ENCODE assay signal across 17 cellular contexts in the genomic region with DNA sequence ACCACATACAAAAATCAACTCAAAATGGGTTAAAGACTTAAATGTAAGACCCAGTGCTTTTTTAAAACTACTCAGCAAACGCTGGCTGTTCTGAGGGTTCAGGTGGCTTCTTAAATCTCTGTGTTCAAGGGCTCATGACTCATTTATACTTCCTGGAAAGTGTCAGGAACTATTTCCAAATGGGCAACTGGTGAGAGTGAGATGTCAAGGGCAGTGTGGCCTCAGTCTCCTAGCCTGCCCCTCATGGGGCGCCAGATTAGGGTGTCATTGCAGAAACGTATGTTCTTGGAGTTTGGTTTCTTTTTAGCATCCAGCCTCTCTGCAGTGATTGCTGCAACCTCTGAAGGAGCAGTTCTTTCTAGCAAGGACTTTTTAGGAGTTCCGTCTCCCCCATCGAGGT.
A peak's percentile ranks its signal among the peaks of the same experiment; 100 is the strongest.
DNase-seq lines count a peak whose midpoint lies in the region; ATAC-seq and TF ChIP-seq lines count a peak whose summit lies in the region.
"Had no signal": no experiment of that assay in that cellular context is flagged by ENCODE, and none has a peak within 500 bp of the region (broad histone marks: within the 10 kb centered on the region; RNA-seq: fewer than 3 reads in every experiment).

No MANE protein-coding gene starts in this region.

- no peak overlapping the region for H2AK9ac ChIP-seq in IMR-90 (replicated peaks; ENCODE audit: low read depth, low read length, poor library complexity)

- intact Hi-C loops in IMR-90 (cut with micrococcal nuclease) (loop anchor here (10.0 kb wide), 1 partner anchor 473 kb away; no protein-coding TSS in a partner anchor), left ventricle myocardium superior (cut with micrococcal nuclease) (loop anchor here (10.0 kb wide), 1 partner anchor 197 kb away; no protein-coding TSS in a partner anchor), psoas muscle (cut with DNase I) (loop anchor here in 1 of 2 donors (10.0 kb wide), 1 partner anchor 633 kb away; no protein-coding TSS in a partner anchor)

- TF ChIP-seq CTCF in IMR-90 (conservative IDR thresholded peaks at IDR 0.05; ENCODE audit: low read depth, low read length) (no peak), psoas muscle (IDR thresholded peaks at IDR 0.05) (no peak)

- H3K4me1 ChIP-seq in IMR-90 (ENCODE audit: control insufficient read depth, insufficient read depth, low read length) (peaks cover 8% of the 10 kb centered on the region), psoas muscle (peaks cover 10% of the 10 kb centered on the region)

- in situ Hi-C loops in IMR-90 (cut with MboI; ENCODE audit: low sequenced_read_pairs) (loop anchor here (10.0 to 25.0 kb wide), 2 partner anchors 353 to 1005 kb away; no protein-coding TSS in a partner anchor), KBM-7 (cut with MboI; ENCODE audit: low pct_unique_long_range_greater_than_20kb, low sequenced_read_pairs) (loop anchor here (25.0 kb wide), 1 partner anchor 805 kb away; no protein-coding TSS in a partner anchor)

- H3K27ac ChIP-seq in IMR-90 (ENCODE audit: insufficient read depth, low read length) (no peak overlapping the region), psoas muscle (no peak overlapping the region)
- H3K27ac ChIP-seq: HL-60, PC-9, SK-N-MC had no signal

- no peak overlapping the region for H3K4me3 ChIP-seq in IMR-90 (ENCODE audit: insufficient read depth, low read depth, low read length)
- H3K4me3 ChIP-seq in psoas muscle: no peak overlapping the region
- H3K4me3 ChIP-seq: GM23338, PC-9, SK-N-MC had no signal

- CTCF ChIA-PET in IMR-90 (lab: Yijun Ruan, JAX): no interaction called here

- no peak overlapping the region for H3K14ac ChIP-seq in IMR-90 (replicated peaks; ENCODE audit: low read depth, low read length)

- H4K20me1 ChIP-seq in IMR-90 (ENCODE audit: insufficient read depth, low read length): no peaks in the 10 kb centered on the region

- H3K9ac ChIP-seq in IMR-90 (ENCODE audit: low read depth, low read length): peak overlapping the region; percentile 29; the same call in 1 of the 2 replicates

- no peak for TF ChIP-seq RAD21 in IMR-90 (IDR thresholded peaks at IDR 0.05; ENCODE audit: low read length)

- no peak overlapping the region for H2BK120ac ChIP-seq in IMR-90 (ENCODE audit: low read depth, low read length)

- no peak overlapping the region for H2BK5ac ChIP-seq in IMR-90 (ENCODE audit: low read depth, low read length, poor library complexity, severe bottlenecking)

- no peak for TF ChIP-seq POLR2A in IMR-90 (IDR thresholded peaks at IDR 0.05; ENCODE audit: low read depth, low read length)

- peak overlapping the region; percentile 26; the same call in 1 of the 2 replicates for H4K5ac ChIP-seq in IMR-90 (ENCODE audit: low read depth, low read length)

- H4K8ac ChIP-seq in IMR-90 (ENCODE audit: low read depth in 2 of 2, low read length in 2 of 2): no peak overlapping the region

- dilution Hi-C loops in IMR-90 (cut with HindIII; ENCODE audit: low sequenced_read_pairs, unreplicated experiment): loop anchor here (25.0 kb wide), 2 partner anchors 830 to 1005 kb away; partner anchors contain the start of gene IGFBP5

- 0 out of 2 replicates have a peak overlapping the region, but pooled peaks have one; percentile 1 for H2BK20ac ChIP-seq in IMR-90 (ENCODE audit: low read depth, low read length)

- BruUV-seq in IMR-90 (replicated peaks; lab: Mats Ljungman, UMichigan): no TSS peak

- H2AFZ ChIP-seq in IMR-90 (replicated peaks; ENCODE audit: low read length, poor library complexity): no peak overlapping the region
- H2AFZ ChIP-seq: GM23338, PC-9 had no signal

- no peak overlapping the region for H3K23ac ChIP-seq in IMR-90 (ENCODE audit: low read depth, low read length)

- no peak overlapping the region for H3K56ac ChIP-seq in IMR-90 (ENCODE audit: extremely low read depth, insufficient read depth, low read length)

- H3K4ac ChIP-seq in IMR-90 (ENCODE audit: low read depth, low read length): 0 out of 2 replicates have a peak overlapping the region, but pooled peaks have one; percentile 7

- no peaks in the 10 kb centered on the region for H3K27me3 ChIP-seq in IMR-90 (ENCODE audit: control insufficient read depth, insufficient read depth, low read length)
- H3K27me3 ChIP-seq in psoas muscle (ENCODE audit: insufficient read depth in 3 of 3, low read length in 2 of 3): no peaks in the 10 kb centered on the region

- no peak overlapping the region; the same call in 1 of the 2 replicates for H4K91ac ChIP-seq in IMR-90 (ENCODE audit: insufficient read depth, low read depth, low read length)

- ATAC-seq in IMR-90 (ENCODE audit: low read depth): no peak
- peak; percentile 67 for ATAC-seq in left ventricle myocardium superior
- ATAC-seq in psoas muscle: peak; percentile 78 to 88 (median 84)
- ATAC-seq in GM21786 (IDR thresholded peaks at IDR 0.05; ENCODE audit: unreplicated experiment): no peak
- ATAC-seq: GM23338 had no signal

- H3K4me2 ChIP-seq in IMR-90 (ENCODE audit: low read depth, low read length): peak overlapping the region; percentile 17; the same call in 1 of the 2 replicates
- H3K4me2 ChIP-seq: GM23338, PC-9 had no signal

- 0 out of 2 replicates have a peak overlapping the region, but pooled peaks have one; percentile 37 for H3K18ac ChIP-seq in IMR-90 (ENCODE audit: low read depth, low read length)

- H3K36me3 ChIP-seq in IMR-90 (ENCODE audit: control insufficient read depth, insufficient read depth, low read length) (no peaks in the 10 kb centered on the region), psoas muscle (ENCODE audit: insufficient read depth in 1 of 2, low read depth in 1 of 2) (no peaks in the 10 kb centered on the region)

- POLR2A ChIA-PET in IMR-90 (lab: Charles Lee; ENCODE audit: unreplicated experiment): no interaction called here

- no peak overlapping the region for H2AK5ac ChIP-seq in IMR-90 (ENCODE audit: low read depth, low read length)

- peaks cover under 1% of the 10 kb centered on the region; the same call in 1 of the 2 replicates for H3K9me1 ChIP-seq in IMR-90 (ENCODE audit: insufficient read depth, low read length)

- peak overlapping the region; percentile 85; the same call in 2 of the 3 replicates for H2BK15ac ChIP-seq in IMR-90 (ENCODE audit: low read depth, low read length)

- H3K79me1 ChIP-seq in IMR-90 (ENCODE audit: low read depth in 1 of 2, low read length in 2 of 2): no peaks in the 10 kb centered on the region

- H3K9me3 ChIP-seq in IMR-90 (ENCODE audit: control insufficient read depth, insufficient read depth, low read length) (no peaks in the 10 kb centered on the region), psoas muscle (no peaks in the 10 kb centered on the region)

- 70% methylated on average over 2 of the region's 5 CpGs; no CpG with 5 or more reads in 1 of the 2 experiments for WGBS in IMR-90 (ENCODE audit: extremely low coverage in 2 of 2, insufficient read length in 1 of 2), 2 experiments
- 52 to 69% (median 58%) methylated on average over 5 of the region's 5 CpGs for WGBS in psoas muscle, 3 donors

- peak; percentile 11 for DNase-seq in EH (ENCODE audit: low read depth)
- DNase-seq in IMR-90: no peak
- DNase-seq in left ventricle myocardium superior: no peak
- DNase-seq in psoas muscle: no peak
- no peak for DNase-seq in islet precursor cell
- no peak for DNase-seq in KBM-7
- DNase-seq: ACHN, AML-193, NCI-H1092, NCI-H146, NCI-H2081, NCI-H510A, PC-9 had no signal

TF ChIP-seq in IMR-90, 13 proteins besides CTCF, POLR2A, EP300 and RAD21:
- TF ChIP-seq CEBPB (IDR thresholded peaks at IDR 0.05; ENCODE audit: low read depth, low read length) (no peak), CHD1 (IDR thresholded peaks at IDR 0.05; ENCODE audit: low read depth, low read length) (no peak), NFE2L2 (IDR thresholded peaks at IDR 0.05; ENCODE audit: low read depth, low read length) (no peak), FOS (IDR thresholded peaks at IDR 0.05; ENCODE audit: low read depth, low read length) (no peak), SMC3 (IDR thresholded peaks at IDR 0.05; ENCODE audit: low read depth, low read length) (no peak), MAFK (IDR thresholded peaks at IDR 0.05; ENCODE audit: low read depth, low read length) (no peak)

Comparison
In these comparisons a context has a peak if more than half of its experiments do, and no peak if none do; other contexts are left out.
1. ATAC-seq: peak in left ventricle myocardium superior (single experiment) and psoas muscle (4 of 4); none in IMR-90 (single experiment) and GM21786 (single experiment).